ENCODE assay signal across 26 cellular contexts in the genomic region with DNA sequence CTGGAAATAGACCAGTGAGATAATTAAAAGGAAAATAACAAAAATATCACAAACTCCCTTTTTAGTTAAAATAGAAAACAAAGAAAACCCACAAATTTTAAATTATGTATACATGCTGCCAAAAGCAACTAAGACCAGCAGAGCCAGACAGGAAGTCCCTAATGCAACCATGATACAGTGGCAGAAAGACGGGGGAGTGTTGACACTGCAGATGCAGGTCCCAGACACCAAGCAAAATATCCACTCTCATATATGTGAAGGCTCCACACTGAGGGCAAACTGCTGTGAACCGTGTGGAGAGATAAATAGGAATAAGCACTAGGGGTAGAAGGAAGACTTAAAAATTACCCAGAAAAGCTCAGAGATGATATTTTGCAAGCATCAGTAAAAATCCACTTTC.
DNase-seq lines count a peak whose midpoint lies in the region; ATAC-seq, FAIRE-seq and TF ChIP-seq lines count a peak whose summit lies in the region.
"Had no signal": no experiment of that assay in that cellular context is flagged by ENCODE, and none has a peak within 500 bp of the region (broad histone marks: within the 10 kb centered on the region; RNA-seq: fewer than 3 reads in every experiment).

No MANE protein-coding gene starts in this region.

- peak; percentile 20 for DNase-seq in Ammon's horn (ENCODE audit: low spot score)
- peak; percentile 55 for DNase-seq in NCI-H69 (lab: John Stamatoyannopoulos, UW)
- no peak for DNase-seq in GM12878 (ENCODE audit: low read depth, low spot score)
- peak; percentile 16 for DNase-seq in pons (ENCODE audit: low spot score)
- no peak for DNase-seq in prostate gland (ENCODE audit: low spot score)
- DNase-seq in activated T-cell treated with anti-CD3 and anti-CD28 coated beads for 4 hours = no peak
- DNase-seq: ACHN; activated CD4-positive, alpha-beta memory T cell treated with anti-CD3 and anti-CD28 coated beads for 36 hours; activated CD4-positive, alpha-beta T cell treated with anti-CD3 and anti-CD28 coated beads for 1 hour; activated naive CD4-positive, alpha-beta T cell treated with Interleukin-2 at 50 U/mL for 16 hours; adrenal gland; cerebellar nuclear complex; DMS153; HCEC 1CT; NCI-H2107; NCI-H446; ovary; PC-3; stimulated activated CD8-positive, alpha-beta memory T cell treated with anti-CD3 and anti-CD28 coated beads, Interleukin-4, amount 100 ng/mL, for 48 hours; testis had no signal

- no peaks in the 10 kb centered on the region for H3K27me3 ChIP-seq in GM12878 (replicated peaks in 1 of 2; ENCODE audit: control insufficient read depth in 2 of 2, insufficient read depth in 2 of 2, low read length in 1 of 2)
- no peaks in the 10 kb centered on the region for H3K27me3 ChIP-seq in prostate gland (replicated peaks; ENCODE audit: insufficient read depth)
- H3K27me3 ChIP-seq: adrenal gland, BLaER1, ovary, right atrium auricular region, testis had no signal

- FAIRE-seq in GM12878 (lab: Jason Lieb, UNC) = no peak
- FAIRE-seq: frontal cortex had no signal

- no peak for TF ChIP-seq EP300 in GM12878 (IDR thresholded peaks at IDR 0.05; ENCODE audit: borderline replicate concordance in 1 of 2, control insufficient read depth in 1 of 2, low read depth in 2 of 2, low read length in 2 of 2)

- no peak overlapping the region for H3K9ac ChIP-seq in GM12878 (ENCODE audit: control insufficient read depth, insufficient read depth, low read length)
- H3K9ac ChIP-seq: BLaER1 had no signal

- H3K4me1 ChIP-seq in GM12878 (ENCODE audit: control insufficient read depth, insufficient read depth, low read length) (no peaks in the 10 kb centered on the region), prostate gland (replicated peaks) (no peaks in the 10 kb centered on the region)
- H3K4me1 ChIP-seq: adrenal gland, BLaER1, right atrium auricular region, testis had no signal

- TF ChIP-seq RAD21 in GM12878 (IDR thresholded peaks at IDR 0.05; ENCODE audit: insufficient read depth, low read depth, low read length) = no peak

- peak; percentile 38; the same call in 1 of the 3 replicates for ATAC-seq in GM12878
- ATAC-seq in HG03469 (IDR thresholded peaks at IDR 0.05; ENCODE audit: unreplicated experiment) = no peak
- ATAC-seq: natural killer cell treated with Interleukin-12 subunit alpha and Interleukin-12 subunit beta and Interleukin-15 and Interleukin-18, amount 100 ng/mL, for 72 hours; PC-3 had no signal

- intact Hi-C loops in GM12878 (cut with micrococcal nuclease; ENCODE audit: unreplicated experiment) = no loop called here
- intact Hi-C loops in prostate gland (cut with DNase I) = no loop called here

- SMC1A ChIA-PET in GM12878 (lab: Charles Lee; ENCODE audit: uncharacterized antibody, unreplicated experiment) = no interaction called here

- TF ChIP-seq POLR2A in GM12878 (IDR thresholded peaks at IDR 0.05; ENCODE audit: low read depth, low read length) (no peak), prostate gland (IDR thresholded peaks at IDR 0.05) (no peak)

- CTCF ChIA-PET in GM12878 (lab: Yijun Ruan, JAX) = no interaction called here

- no peaks in the 10 kb centered on the region for H3K9me3 ChIP-seq in GM12878 (replicated peaks; ENCODE audit: control insufficient read depth, insufficient read depth, low read length)
- no peaks in the 10 kb centered on the region for H3K9me3 ChIP-seq in prostate gland
- H3K9me3 ChIP-seq: adrenal gland, BLaER1, ovary, right atrium auricular region, testis had no signal

- TF ChIP-seq CTCF in GM12878 (IDR thresholded peaks at IDR 0.05 in 2 of 3, conservative IDR thresholded peaks at IDR 0.05 in 1 of 3; ENCODE audit: control insufficient read depth in 2 of 3, extremely low read depth in 1 of 3, insufficient read depth in 1 of 3, low read depth in 3 of 3, low read length in 3 of 3) (no peak), prostate gland (IDR thresholded peaks at IDR 0.05) (no peak)

- H3K27ac ChIP-seq in GM12878 (ENCODE audit: control insufficient read depth, insufficient read depth) = no peak overlapping the region
- no peak overlapping the region for H3K27ac ChIP-seq in prostate gland
- H3K27ac ChIP-seq: adrenal gland, BLaER1, ovary, right atrium auricular region, testis had no signal

- in situ Hi-C loops in GM12878 (cut with MboI) = no loop called here

- H4K20me1 ChIP-seq in GM12878 (ENCODE audit: control insufficient read depth, insufficient read depth) = no peaks in the 10 kb centered on the region
- H4K20me1 ChIP-seq: BLaER1 had no signal

- no peak overlapping the region for H2AFZ ChIP-seq in GM12878 (ENCODE audit: control insufficient read depth, low read depth, low read length)

- 23% methylated on average over 2 of the region's 2 CpGs for WGBS in GM12878 (ENCODE audit: insufficient coverage, insufficient replicate concordance, low lambda C conversion rate, missing lambda C conversion rate)
- 65% methylated on average over 2 of the region's 2 CpGs for WGBS in prostate gland

- H3K4me2 ChIP-seq in GM12878 (ENCODE audit: control insufficient read depth, insufficient read depth) = no peak overlapping the region
- H3K4me2 ChIP-seq: BLaER1 had no signal

- H3K36me3 ChIP-seq in GM12878 (ENCODE audit: control insufficient read depth in 2 of 2, insufficient read depth in 2 of 2, low read length in 1 of 2) (no peaks in the 10 kb centered on the region), prostate gland (no peaks in the 10 kb centered on the region)
- H3K36me3 ChIP-seq: adrenal gland, BLaER1, ovary, right atrium auricular region had no signal

- POLR2A ChIA-PET in GM12878 (lab: Charles Lee) = no interaction called here

- no TSS peak for BruUV-seq in GM12878 (replicated peaks; lab: Mats Ljungman, UMichigan)

- H3K79me2 ChIP-seq in GM12878 (ENCODE audit: control insufficient read depth, insufficient read depth, low read length) = no peaks in the 10 kb centered on the region

- H3K4me3 ChIP-seq in GM12878 = no peak overlapping the region
- no peak overlapping the region for H3K4me3 ChIP-seq in prostate gland
- H3K4me3 ChIP-seq: adrenal gland, BLaER1, lung, ovary, right atrium auricular region, testis had no signal

- RAD21 ChIA-PET in GM12878 (lab: Charles Lee; ENCODE audit: unreplicated experiment) = no interaction called here

TF ChIP-seq in GM12878, 131 proteins besides CTCF, POLR2A, EP300 and RAD21:
- no peak for TF ChIP-seq MTA3 (IDR thresholded peaks at IDR 0.05; ENCODE audit: borderline replicate concordance, low read length)
- TF ChIP-seq BHLHE40 (IDR thresholded peaks at IDR 0.05; ENCODE audit: borderline replicate concordance in 1 of 2, low read depth in 2 of 2, low read length in 1 of 2) = no peak
- TF ChIP-seq, protein P1, sequence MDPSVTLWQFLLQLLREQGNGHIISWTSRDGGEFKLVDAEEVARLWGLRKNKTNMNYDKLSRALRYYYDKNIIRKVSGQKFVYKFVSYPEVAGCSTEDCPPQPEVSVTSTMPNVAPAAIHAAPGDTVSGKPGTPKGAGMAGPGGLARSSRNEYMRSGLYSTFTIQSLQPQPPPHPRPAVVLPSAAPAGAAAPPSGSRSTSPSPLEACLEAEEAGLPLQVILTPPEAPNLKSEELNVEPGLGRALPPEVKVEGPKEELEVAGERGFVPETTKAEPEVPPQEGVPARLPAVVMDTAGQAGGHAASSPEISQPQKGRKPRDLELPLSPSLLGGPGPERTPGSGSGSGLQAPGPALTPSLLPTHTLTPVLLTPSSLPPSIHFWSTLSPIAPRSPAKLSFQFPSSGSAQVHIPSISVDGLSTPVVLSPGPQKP (IDR thresholded peaks at IDR 0.05; ENCODE audit: low read depth, low read length) = no peak
- TF ChIP-seq ZNF207 (IDR thresholded peaks at IDR 0.05; ENCODE audit: borderline replicate concordance) = no peak
- no peak for TF ChIP-seq POLR2AphosphoS5 (IDR thresholded peaks at IDR 0.05; ENCODE audit: low read length)
- no peak for TF ChIP-seq PAX5 (IDR thresholded peaks at IDR 0.05; ENCODE audit: borderline replicate concordance, low read depth, low read length)
- no peak for TF ChIP-seq SIN3A (IDR thresholded peaks at IDR 0.05; ENCODE audit: low read depth, low read length)
- no peak for TF ChIP-seq CBX3 (IDR thresholded peaks at IDR 0.05; ENCODE audit: borderline replicate concordance, low read depth)

Comparison
In these comparisons a context has a peak if more than half of its experiments do, and no peak if none do; other contexts are left out.
1. DNase-seq: peak in Ammon's horn (single experiment), NCI-H69 (single experiment) and pons (single experiment); none in GM12878 (single experiment), prostate gland (single experiment) and activated T-cell treated with anti-CD3 and anti-CD28 coated beads for 4 hours (single experiment).